9 cellular contexts compared by ENCODE assay signal in genomic region chr16:88804552-88805339, GRCh38. TPM values are rescaled to one million over a fixed set of nuclear protein-coding genes. Genes with fewer than 3 reads are reported as not detected.
DNase-seq lines count a peak whose midpoint lies in the region; ATAC-seq, FAIRE-seq and TF ChIP-seq lines count a peak whose summit lies in the region.
"Had no signal": no experiment of that assay in that cellular context is flagged by ENCODE, and none has a peak within 500 bp of the region (broad histone marks: within the 10 kb centered on the region; RNA-seq: fewer than 3 reads in every experiment).

No MANE protein-coding gene starts in this region.

- no peaks in the 10 kb centered on the region for H3K4me1 Mint-ChIP-seq in endothelial cell (ENCODE audit: unreplicated experiment)

- peaks cover 53% of the 10 kb centered on the region for H3K36me3 ChIP-seq in RWPE2 (ENCODE audit: low read depth)

- H3K4me1 ChIP-seq in RWPE2 (ENCODE audit: insufficient read depth, poor library complexity, severe bottlenecking): no peaks in the 10 kb centered on the region

- FAIRE-seq in GM12891 (lab: Jason Lieb, UNC): no peak

- H3K27me3 Mint-ChIP-seq in endothelial cell (ENCODE audit: unreplicated experiment): peaks cover 6% of the 10 kb centered on the region

- no peak for TF ChIP-seq CTCF in RWPE2 (IDR thresholded peaks at IDR 0.05; ENCODE audit: poor library complexity, severe bottlenecking)
- TF ChIP-seq CTCF in endothelial cell (IDR thresholded peaks at IDR 0.05; ENCODE audit: unreplicated experiment): no peak

- H3K4me3 Mint-ChIP-seq in endothelial cell (ENCODE audit: unreplicated experiment): no peak overlapping the region

- H3K27me3 ChIP-seq in RWPE2 (ENCODE audit: insufficient read depth, poor library complexity, severe bottlenecking): no peaks in the 10 kb centered on the region
- H3K27me3 ChIP-seq: upper lobe of left lung had no signal

- H3K9me3 Mint-ChIP-seq in endothelial cell (ENCODE audit: unreplicated experiment): no peaks in the 10 kb centered on the region

- peak; percentile 55 for ATAC-seq in RWPE2 (ENCODE audit: low read depth)
- ATAC-seq in sciatic nerve: peak; percentile 2
- no peak for ATAC-seq in HG03342 (IDR thresholded peaks at IDR 0.05; ENCODE audit: unreplicated experiment)
- no peak for ATAC-seq in GM21447 (IDR thresholded peaks at IDR 0.05; ENCODE audit: unreplicated experiment)

- H3K36me3 Mint-ChIP-seq in endothelial cell (ENCODE audit: low read depth, unreplicated experiment): no peaks in the 10 kb centered on the region

- peak overlapping the region; percentile 84 for H3K27ac ChIP-seq in RWPE2 (ENCODE audit: poor library complexity, severe bottlenecking)
- H3K27ac ChIP-seq: upper lobe of left lung had no signal

- no peaks in the 10 kb centered on the region for H3K9me3 ChIP-seq in RWPE2 (ENCODE audit: severe bottlenecking)
- H3K9me3 ChIP-seq: upper lobe of left lung had no signal

- no peak overlapping the region for H3K27ac Mint-ChIP-seq in endothelial cell (ENCODE audit: unreplicated experiment)

- DNase-seq in 8988T: peak; percentile 91
- DNase-seq in GM12891 (ENCODE audit: insufficient read length, low spot score): peak; percentile 72
- DNase-seq in RWPE2 (ENCODE audit: low spot score): peak; percentile 73
- peak; percentile 7 for DNase-seq in endothelial cell (ENCODE audit: low spot score)
- DNase-seq in sciatic nerve (ENCODE audit: low spot score): no peak
- no peak for DNase-seq in cerebellar nuclear complex (lab: John Stamatoyannopoulos, UW)

- TF ChIP-seq POLR2A in GM12891 (IDR thresholded peaks at IDR 0.05; ENCODE audit: low read depth, low read length): no peak

- intact Hi-C loops in sciatic nerve (cut with DNase I): no loop called here

- H3K4me3 ChIP-seq in RWPE2 (ENCODE audit: severe bottlenecking): peak overlapping the region; percentile 69

TF ChIP-seq in GM12891, 5 proteins besides CTCF, POLR2A, EP300 and RAD21:
- TF ChIP-seq SPI1 (IDR thresholded peaks at IDR 0.05; ENCODE audit: low read depth, low read length) (no peak), POU2F2 (IDR thresholded peaks at IDR 0.05; ENCODE audit: low read depth, low read length) (no peak), TAF1 (IDR thresholded peaks at IDR 0.05; ENCODE audit: low read depth, low read length) (no peak), PAX5 (IDR thresholded peaks at IDR 0.05; ENCODE audit: insufficient read depth, low read length, severe bottlenecking) (no peak), POLR2AphosphoS5 (IDR thresholded peaks at IDR 0.05; ENCODE audit: low read depth, low read length) (no peak)

RNA-seq across cellular contexts. Expression of gene CDT1, which starts 1.2 kb away (rescaled TPM):
- 29.8 TPM for polyA plus RNA-seq in GM12891 (2012; ENCODE audit: low read depth, missing spikeins)
- total RNA-seq in endothelial cell (ENCODE audit: unreplicated experiment): 16.2 TPM
- 0.76 TPM for total RNA-seq in sciatic nerve

RNA-seq across cellular contexts. Expression of gene APRT, which starts 7.0 kb away (rescaled TPM):
- polyA plus RNA-seq in GM12891 (2012; ENCODE audit: low read depth, missing spikeins): 182 TPM
- total RNA-seq in endothelial cell (ENCODE audit: unreplicated experiment) (80.7 TPM), sciatic nerve (46.0 TPM)

RNA-seq across cellular contexts. Expression of gene PIEZO1, which starts 19.7 kb away (rescaled TPM):
- polyA plus RNA-seq in GM12891 (2012; ENCODE audit: low read depth, missing spikeins): 67.7 TPM
- 428 TPM for total RNA-seq in endothelial cell (ENCODE audit: unreplicated experiment)
- 111 TPM for total RNA-seq in sciatic nerve

RNA-seq across cellular contexts. Expression of gene GALNS, which starts 52.0 kb away (rescaled TPM):
- 7.4 TPM for polyA plus RNA-seq in GM12891 (2012; ENCODE audit: low read depth, missing spikeins)
- 24.7 TPM for total RNA-seq in endothelial cell (ENCODE audit: unreplicated experiment)
- total RNA-seq in sciatic nerve: 41.1 TPM

RNA-seq across cellular contexts. Expression of gene TRAPPC2L, which starts 52.2 kb away (rescaled TPM):
- 81.3 TPM for polyA plus RNA-seq in GM12891 (2012; ENCODE audit: low read depth, missing spikeins)
- total RNA-seq in endothelial cell (ENCODE audit: unreplicated experiment): 65.3 TPM
- 41.2 TPM for total RNA-seq in sciatic nerve

Comparison
In these comparisons a context has a peak if more than half of its experiments do, and no peak if none do; other contexts are left out.
1. DNase-seq: peak in 8988T (single experiment), GM12891 (single experiment), RWPE2 (single experiment) and endothelial cell (single experiment); none in sciatic nerve (single experiment) and cerebellar nuclear complex (0 of 2).
2. ATAC-seq: peak in RWPE2 (single experiment) and sciatic nerve (single experiment); none in HG03342 (single experiment) and GM21447 (single experiment).